ENCODE assay signal across 9 cellular contexts in the genomic region with DNA sequence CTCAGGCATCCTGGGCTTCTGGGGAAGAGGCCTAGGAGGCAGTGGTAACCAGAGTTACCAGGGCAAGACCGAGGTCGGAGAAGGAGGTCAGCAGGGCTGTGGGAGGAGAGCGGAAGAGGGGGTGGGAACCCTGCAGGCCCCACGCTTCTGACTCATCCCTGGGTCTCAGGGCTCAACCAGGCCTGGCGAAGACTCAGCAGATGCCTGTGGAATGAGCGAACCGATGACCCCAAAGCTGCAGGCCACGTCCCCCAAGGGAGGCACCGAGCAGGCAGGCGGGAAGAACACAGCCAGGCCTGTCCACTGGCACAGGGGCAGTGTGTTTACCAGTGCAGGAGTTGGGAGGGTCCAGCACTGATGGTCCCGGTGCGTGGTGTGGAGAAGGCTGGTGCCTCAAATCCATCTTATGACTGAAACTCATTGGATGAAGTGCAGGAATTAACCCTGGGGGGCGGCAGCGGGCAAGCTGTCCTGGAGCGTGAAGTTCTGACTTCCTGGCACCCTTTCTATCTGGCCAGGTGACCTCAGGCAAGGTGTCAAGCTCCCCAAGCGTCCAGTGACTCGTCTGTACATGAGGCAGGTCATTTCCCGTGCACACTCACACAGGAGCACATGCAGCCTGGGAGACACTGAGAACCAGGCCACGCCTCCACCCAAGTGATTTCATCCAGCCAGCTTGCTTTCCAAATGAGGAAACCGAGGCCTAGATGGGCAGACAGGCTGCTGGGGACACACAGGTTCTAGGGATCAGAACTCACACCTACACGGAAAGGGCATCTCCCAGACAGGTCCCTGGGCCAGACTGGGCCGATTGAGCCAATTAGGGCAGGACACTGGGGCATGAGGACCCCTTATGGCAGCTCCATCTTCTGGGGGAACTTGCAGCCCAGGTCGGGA.
DNase-seq lines count a peak whose midpoint lies in the region; ATAC-seq and TF ChIP-seq lines count a peak whose summit lies in the region.
"Had no signal": no experiment of that assay in that cellular context is flagged by ENCODE, and none has a peak within 500 bp of the region (broad histone marks: within the 10 kb centered on the region; RNA-seq: fewer than 3 reads in every experiment).

No MANE protein-coding gene starts in this region.

- CTCF ChIA-PET in CD8-positive, alpha-beta T cell (lab: Charles Lee) = no interaction called here

- no peak overlapping the region for H3K27ac Mint-ChIP-seq in CD8-positive, alpha-beta T cell

- WGBS in lung, 2 donors = 76 to 90% methylated on average over 23 of the region's 23 CpGs

- H3K4me1 ChIP-seq in lung (ENCODE audit: control insufficient read depth in 2 of 2, insufficient read depth in 2 of 2, low read length in 2 of 2) (peaks cover 0 to 4% of the 10 kb centered on the region in 2 donors), tibial artery (peaks cover 9 to 81% (median 65%) of the 10 kb centered on the region in 4 donors)
- no peaks in the 10 kb centered on the region for H3K4me1 ChIP-seq in CD8-positive, alpha-beta T cell (ENCODE audit: insufficient read depth, low read length)

- peak overlapping the region in 1 of 2 donors; percentile 80 for H3K27ac ChIP-seq in lung (ENCODE audit: low read depth in 1 of 2, low read length in 1 of 2)
- peak overlapping the region; percentile 87 to 88 for H3K27ac ChIP-seq in tibial artery
- H3K27ac ChIP-seq in CD8-positive, alpha-beta T cell (ENCODE audit: low read depth, low read length) = no peak overlapping the region

- intact Hi-C loops in tibial artery (cut with DNase I; ENCODE audit: low total_unique reads) = no loop called here
- intact Hi-C loops in CD8-positive, alpha-beta T cell (cut with DNase I, micrococcal nuclease) = no loop called here

- DNase-seq in HK-2 (ENCODE audit: unreplicated experiment) = peak; percentile 81
- DNase-seq in epidermal melanocyte (ENCODE audit: insufficient read length, low spot score) = peak; percentile 62
- peak; percentile 48 for DNase-seq in lung (ENCODE audit: low spot score)
- DNase-seq in tibial artery = peak; percentile 93 to 97
- DNase-seq in CD8-positive, alpha-beta T cell = no peak
- no peak for DNase-seq in GM20000 (ENCODE audit: low spot score)
- DNase-seq in D341Med (ENCODE audit: low spot score) = no peak
- DNase-seq: activated T-cell treated with anti-CD3 and anti-CD28 coated beads, Interleukin-2, amount 50 U/mL, for 1 hour had no signal

- H3K4me3 Mint-ChIP-seq in CD8-positive, alpha-beta T cell = no peak overlapping the region

- H3K9me3 ChIP-seq in lung (ENCODE audit: control insufficient read depth in 2 of 2, insufficient read depth in 1 of 2, low read length in 1 of 2) = no peaks in the 10 kb centered on the region
- H3K9me3 ChIP-seq in tibial artery = no peaks in the 10 kb centered on the region
- H3K9me3 ChIP-seq in CD8-positive, alpha-beta T cell (ENCODE audit: low read length) = no peaks in the 10 kb centered on the region

- H3K27me3 Mint-ChIP-seq in CD8-positive, alpha-beta T cell (ENCODE audit: low read depth) = no peaks in the 10 kb centered on the region

- H3K4me3 ChIP-seq in lung = no peak overlapping the region
- no peak overlapping the region for H3K4me3 ChIP-seq in tibial artery
- H3K4me3 ChIP-seq in CD8-positive, alpha-beta T cell (ENCODE audit: low read depth, low read length) = no peak overlapping the region

- no peaks in the 10 kb centered on the region for H3K4me1 Mint-ChIP-seq in CD8-positive, alpha-beta T cell (ENCODE audit: low read depth)

- ATAC-seq in lung (ENCODE audit: insufficient read depth, low FRiP score) (peak; percentile 60), HG02798 (IDR thresholded peaks at IDR 0.05; ENCODE audit: poor library complexity, unreplicated experiment) (no peak)
- ATAC-seq in CD8-positive, alpha-beta T cell = no peak

- peaks cover 0 to 2% of the 10 kb centered on the region in 2 donors for H3K36me3 ChIP-seq in lung (ENCODE audit: control insufficient read depth in 2 of 2, insufficient read depth in 2 of 2, low read length in 2 of 2)
- no peaks in the 10 kb centered on the region for H3K36me3 ChIP-seq in tibial artery
- H3K36me3 ChIP-seq in CD8-positive, alpha-beta T cell (ENCODE audit: insufficient read depth, low read length) = no peaks in the 10 kb centered on the region

- TF ChIP-seq CTCF in lung (IDR thresholded peaks at IDR 0.05; ENCODE audit: control extremely low read depth, extremely low read depth) (no peak), tibial artery (IDR thresholded peaks at IDR 0.05) (no peak), GM20000 (IDR thresholded peaks at IDR 0.05; ENCODE audit: extremely low read depth, missing control alignments) (no peak)
- no peak for TF ChIP-seq CTCF in CD8-positive, alpha-beta T cell (IDR thresholded peaks at IDR 0.05)

- POLR2A ChIA-PET in CD8-positive, alpha-beta T cell (lab: Charles Lee) = no interaction called here

- no peaks in the 10 kb centered on the region for H3K36me3 Mint-ChIP-seq in CD8-positive, alpha-beta T cell

- H3K27me3 ChIP-seq in lung (ENCODE audit: control insufficient read depth, insufficient read depth) = no peaks in the 10 kb centered on the region
- no peaks in the 10 kb centered on the region for H3K27me3 ChIP-seq in tibial artery
- H3K27me3 ChIP-seq in CD8-positive, alpha-beta T cell (ENCODE audit: insufficient read depth, low read length) = no peaks in the 10 kb centered on the region

- H3K9me3 Mint-ChIP-seq in CD8-positive, alpha-beta T cell = no peaks in the 10 kb centered on the region

Comparison
In these comparisons a context has a peak if more than half of its experiments do, and no peak if none do; other contexts are left out.
1. DNase-seq: peak in HK-2 (single experiment), epidermal melanocyte (single experiment), lung (single experiment) and tibial artery (2 of 2); none in CD8-positive, alpha-beta T cell (0 of 7), GM20000 (single experiment) and D341Med (single experiment).